ENCODE assay signal across 8 cellular contexts in genomic region chr17:81977211-81978091, GRCh38. TPM values are rescaled to one million over a fixed set of nuclear protein-coding genes. Genes with fewer than 3 reads are reported as not detected.
DNase-seq lines count a peak whose midpoint lies in the region; ATAC-seq and TF ChIP-seq lines count a peak whose summit lies in the region.

A gene with protein sequence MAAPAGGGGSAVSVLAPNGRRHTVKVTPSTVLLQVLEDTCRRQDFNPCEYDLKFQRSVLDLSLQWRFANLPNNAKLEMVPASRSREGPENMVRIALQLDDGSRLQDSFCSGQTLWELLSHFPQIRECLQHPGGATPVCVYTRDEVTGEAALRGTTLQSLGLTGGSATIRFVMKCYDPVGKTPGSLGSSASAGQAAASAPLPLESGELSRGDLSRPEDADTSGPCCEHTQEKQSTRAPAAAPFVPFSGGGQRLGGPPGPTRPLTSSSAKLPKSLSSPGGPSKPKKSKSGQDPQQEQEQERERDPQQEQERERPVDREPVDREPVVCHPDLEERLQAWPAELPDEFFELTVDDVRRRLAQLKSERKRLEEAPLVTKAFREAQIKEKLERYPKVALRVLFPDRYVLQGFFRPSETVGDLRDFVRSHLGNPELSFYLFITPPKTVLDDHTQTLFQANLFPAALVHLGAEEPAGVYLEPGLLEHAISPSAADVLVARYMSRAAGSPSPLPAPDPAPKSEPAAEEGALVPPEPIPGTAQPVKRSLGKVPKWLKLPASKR (plus strand): TSS chr17:81977629. CDS start chr17:81977647, 18 bp downstream.

- H3K4me3 ChIP-seq in GM12864 (ENCODE audit: low read depth, low read length) (peak within 1 kb of the TSS; percentile 82), adipocyte (ENCODE audit: low read length) (peak within 1 kb of the TSS; percentile 90), heart left ventricle (peak within 1 kb of the TSS; percentile 54 to 96 (median 88)), transverse colon (peak within 1 kb of the TSS; percentile 72 to 99 (median 78))

- TF ChIP-seq EP300 in transverse colon (IDR thresholded peaks at IDR 0.05; ENCODE audit: low read depth), result no peak

- CTCF ChIA-PET in T-cell (lab: Charles Lee), result no interaction called here

- H3K27ac ChIP-seq in heart left ventricle (peak within 1 kb of the TSS; percentile 75 to 95 (median 88)), transverse colon (peak within 1 kb of the TSS; percentile 84 to 97 (median 94))

- peak within 1 kb of the TSS; percentile 90 for H3K9ac ChIP-seq in adipocyte (ENCODE audit: low read length)

- in situ Hi-C loops in transverse colon (cut with MboI; ENCODE audit: low pct_ligation_motif_present in 1 of 4, low pct_unique_long_range_greater_than_20kb in 1 of 4, low sequenced_read_pairs in 3 of 4), result no loop called here

- H3K4me1 Mint-ChIP-seq in T-cell, result peaks cover 32 to 43% (median 41%) of the 10 kb centered on the region in 3 donors

- H3K36me3 ChIP-seq in adipocyte (ENCODE audit: control insufficient read depth, insufficient read depth, low read length, severe bottlenecking), result peaks cover 8% of the 10 kb centered on the region
- peaks cover 0 to 23% (median 8%) of the 10 kb centered on the region in 9 donors for H3K36me3 ChIP-seq in heart left ventricle
- no peaks in the 10 kb centered on the region for H3K36me3 ChIP-seq in transverse colon

- H3K4me1 ChIP-seq in adipocyte (ENCODE audit: control insufficient read depth, insufficient read depth, low read length), result peaks cover 12% of the 10 kb centered on the region
- peaks cover 0 to 21% (median 14%) of the 10 kb centered on the region in 12 donors for H3K4me1 ChIP-seq in heart left ventricle
- peaks cover 0 to 19% (median 13%) of the 10 kb centered on the region in 4 donors for H3K4me1 ChIP-seq in transverse colon

- H3K27me3 ChIP-seq in adipocyte (replicated peaks; ENCODE audit: control insufficient read depth, insufficient read depth, low read length) (no peaks in the 10 kb centered on the region), heart left ventricle (peaks cover 0 to 2% (median 0%) of the 10 kb centered on the region in 9 donors), transverse colon (no peaks in the 10 kb centered on the region)

- H3K9me3 ChIP-seq in adipocyte (ENCODE audit: control insufficient read depth, low read length) (peaks cover 11% of the 10 kb centered on the region), heart left ventricle (peaks cover 0 to 9% (median 2%) of the 10 kb centered on the region in 12 donors), transverse colon (no peaks in the 10 kb centered on the region)

- ATAC-seq in HG02588 (IDR thresholded peaks at IDR 0.05; ENCODE audit: unreplicated experiment) (peak; percentile 84), T-cell (replicated peaks in 1 of 4) (peak; percentile 91 to 96 (median 94)), heart left ventricle (peak; percentile 88 to 98 (median 98))

- no peaks in the 10 kb centered on the region for H3K9me3 Mint-ChIP-seq in T-cell

- DNase-seq in GM12864 (ENCODE audit: low read depth) (peak; percentile 58), NCI-H1092 (lab: John Stamatoyannopoulos, UW) (peak; percentile 84), T-cell (peak; percentile 77 to 93 (median 86)), adipocyte (ENCODE audit: low read depth) (peak; percentile 97), heart left ventricle (peak; percentile 93 to 97 (median 93)), posterior cingulate gyrus (peak; percentile 78 to 98 (median 88)), transverse colon (peak; percentile 94)

- peak within 1 kb of the TSS; percentile 85 to 96 (median 94) for H3K4me3 Mint-ChIP-seq in T-cell

- H3K27ac Mint-ChIP-seq in T-cell, result peak within 1 kb of the TSS; percentile 95 to 96

- intact Hi-C loops in heart left ventricle (cut with DNase I), result loop anchor here in 4 of 10 donors (2.0 to 5.0 kb wide), 2 partner anchors 45 to 121 kb away; partner anchors contain the start of genes CENPX (in 4 of the 4), LRRC45 (in 4 of the 4) and FASN (in 1 of the 4)
- intact Hi-C loops in posterior cingulate gyrus (cut with DNase I), result no loop called here
- intact Hi-C loops in transverse colon (cut with DNase I; ENCODE audit: low total_unique reads), result no loop called here

- POLR2A ChIA-PET in T-cell (lab: Charles Lee), result no interaction called here

- TF ChIP-seq CTCF in GM12864 (IDR thresholded peaks at IDR 0.05; ENCODE audit: low read depth, low read length, missing control alignments) (no peak), heart left ventricle (IDR thresholded peaks at IDR 0.05) (no peak), transverse colon (IDR thresholded peaks at IDR 0.05) (no peak)

- WGBS in heart left ventricle, 4 donors, result 0 to 1% (median 0%) methylated on average over 44 to 115 of the region's 115 CpGs
- 0% methylated on average over 49 of the region's 115 CpGs; no CpG with 5 or more reads in 1 of the 2 donors for WGBS in transverse colon (ENCODE audit: low coverage in 1 of 2), 2 donors

- peaks cover 9% of the 10 kb centered on the region for H3K36me3 Mint-ChIP-seq in T-cell

- peak in 1 of 2 donors; percentile 89 for TF ChIP-seq POLR2A in heart left ventricle (IDR thresholded peaks at IDR 0.05)
- peak; percentile 77 for TF ChIP-seq POLR2A in transverse colon (IDR thresholded peaks at IDR 0.05)

- H3K27me3 Mint-ChIP-seq in T-cell, result no peaks in the 10 kb centered on the region

RNA-seq across cellular contexts. Expression of the gene that starts here (rescaled TPM):
- total RNA-seq in T-cell, result 10 to 100 TPM; 34.6 to 49.7 (median 44.9) TPM
- total RNA-seq in heart left ventricle, result 10 to 100 TPM; 15.1 to 27.8 (median 22.5) TPM
- 10 to 100 TPM; 39.2 to 43.6 TPM for polyA plus RNA-seq in heart left ventricle
- 10 to 100 TPM; 21.0 to 61.7 (median 41.3) TPM for total RNA-seq in transverse colon

Comparison
In these comparisons a context has a peak if more than half of its experiments do, and no peak if none do; other contexts are left out.
1. Peak in every context shown above with its lines: DNase-seq, ATAC-seq, H3K4me3 ChIP-seq and H3K27ac ChIP-seq.